24 cellular contexts compared by ENCODE assay signal in genomic region chr6:19737968-19738367, GRCh38.
"Had no signal": no experiment of that assay in that cellular context is flagged by ENCODE, and none has a peak within 500 bp of the region (broad histone marks: within the 10 kb centered on the region; RNA-seq: fewer than 3 reads in every experiment).

No MANE protein-coding gene starts in this region.

- H3K27ac ChIP-seq: left ventricle myocardium inferior, ovary, right atrium auricular region, right lobe of liver, thyroid gland, upper lobe of right lung had no signal

- H3K9me3 Mint-ChIP-seq: mesothelial cell of epicardium, natural killer cell, nephron progenitor cell had no signal

- H3K9me3 ChIP-seq: left ventricle myocardium inferior, ovary, right atrium auricular region, right lobe of liver, thyroid gland, upper lobe of right lung had no signal

- H3K36me3 ChIP-seq: left ventricle myocardium inferior, ovary, right atrium auricular region, right lobe of liver, thyroid gland, upper lobe of right lung had no signal

- H3K27me3 ChIP-seq: ovary, right atrium auricular region, right lobe of liver, thyroid gland, upper lobe of right lung had no signal

- H3K4me1 Mint-ChIP-seq: mesothelial cell of epicardium; naive B cell; natural killer cell; stimulated activated memory B cell treated with anti-CD40 and anti-IgM and Interleukin-4, amounts not matched to agents 10 μg/mL and 1 μg/mL and 100 μg/mL, for 72 hours; stimulated activated naive CD8-positive, alpha-beta T cell treated with anti-CD3 and anti-CD28 coated beads, Interleukin-15, amount 100 ng/mL, for 72 hours had no signal

- DNase-seq: islet precursor cell; left ventricle myocardium inferior; mesendoderm; naive B cell; natural killer cell; nephron progenitor cell; ovary; right lobe of liver; stimulated activated CD4-positive, alpha-beta T cell treated with anti-CD3 and anti-CD28 coated beads, Interleukin-1b, Interleukin-23, amount 100 ng/mL, for 48 hours; stimulated activated CD4-positive, alpha-beta T cell treated with anti-CD3 and anti-CD28 coated beads, Interleukin-2, amount 100 ng/mL, for 48 hours; stimulated activated CD4-positive, alpha-beta T cell treated with anti-CD3 and anti-CD28 coated beads, Interleukin-4, amount 100 ng/mL, for 4 hours; stimulated activated CD8-positive, alpha-beta memory T cell treated with anti-CD3 and anti-CD28 coated beads, Interleukin-4, amount 100 ng/mL, for 48 hours; stimulated activated naive CD4-positive, alpha-beta T cell treated with Interleukin-2 at 50 U/mL for 16 hours; stimulated activated naive CD8-positive, alpha-beta T cell treated with anti-CD3 and anti-CD28 coated beads, Interleukin-15, amount 100 ng/mL, for 72 hours; substantia nigra; thyroid gland; trophoblast cell; upper lobe of right lung had no signal

- H3K4me2 ChIP-seq: smooth muscle cell had no signal

- ATAC-seq: natural killer cell; right lobe of liver; stimulated activated memory B cell treated with anti-CD40 and anti-IgM and Interleukin-4, amounts not matched to agents 10 μg/mL and 1 μg/mL and 100 μg/mL, for 72 hours; stimulated activated naive CD8-positive, alpha-beta T cell treated with anti-CD3 and anti-CD28 coated beads, Interleukin-15, amount 100 ng/mL, for 72 hours; upper lobe of right lung had no signal

- H3K27ac Mint-ChIP-seq: mesothelial cell of epicardium; naive B cell; natural killer cell; nephron progenitor cell; progenitor cell of endocrine pancreas; stimulated activated memory B cell treated with anti-CD40 and anti-IgM and Interleukin-4, amounts not matched to agents 10 μg/mL and 1 μg/mL and 100 μg/mL, for 72 hours; stimulated activated naive CD8-positive, alpha-beta T cell treated with anti-CD3 and anti-CD28 coated beads, Interleukin-15, amount 100 ng/mL, for 72 hours had no signal

- H3K4me3 Mint-ChIP-seq: mesothelial cell of epicardium; naive B cell; natural killer cell; nephron progenitor cell; stimulated activated memory B cell treated with anti-CD40 and anti-IgM and Interleukin-4, amounts not matched to agents 10 μg/mL and 1 μg/mL and 100 μg/mL, for 72 hours; stimulated activated naive CD8-positive, alpha-beta T cell treated with anti-CD3 and anti-CD28 coated beads, Interleukin-15, amount 100 ng/mL, for 72 hours had no signal

- H3K4me1 ChIP-seq: left ventricle myocardium inferior, right atrium auricular region, right lobe of liver, thyroid gland, upper lobe of right lung had no signal

- H3K27me3 Mint-ChIP-seq: naive B cell; progenitor cell of endocrine pancreas; stimulated activated memory B cell treated with anti-CD40 and anti-IgM and Interleukin-4, amounts not matched to agents 10 μg/mL and 1 μg/mL and 100 μg/mL, for 72 hours; stimulated activated naive CD8-positive, alpha-beta T cell treated with anti-CD3 and anti-CD28 coated beads, Interleukin-15, amount 100 ng/mL, for 72 hours had no signal

- H3K36me3 Mint-ChIP-seq: mesothelial cell of epicardium; naive B cell; natural killer cell; stimulated activated memory B cell treated with anti-CD40 and anti-IgM and Interleukin-4, amounts not matched to agents 10 μg/mL and 1 μg/mL and 100 μg/mL, for 72 hours had no signal

- H3K4me3 ChIP-seq: left ventricle myocardium inferior, lung, ovary, right atrium auricular region, right lobe of liver, smooth muscle cell, thyroid gland, upper lobe of right lung had no signal
